Comparison of ENCODE assay signal across 21 cellular contexts in the genomic region with DNA sequence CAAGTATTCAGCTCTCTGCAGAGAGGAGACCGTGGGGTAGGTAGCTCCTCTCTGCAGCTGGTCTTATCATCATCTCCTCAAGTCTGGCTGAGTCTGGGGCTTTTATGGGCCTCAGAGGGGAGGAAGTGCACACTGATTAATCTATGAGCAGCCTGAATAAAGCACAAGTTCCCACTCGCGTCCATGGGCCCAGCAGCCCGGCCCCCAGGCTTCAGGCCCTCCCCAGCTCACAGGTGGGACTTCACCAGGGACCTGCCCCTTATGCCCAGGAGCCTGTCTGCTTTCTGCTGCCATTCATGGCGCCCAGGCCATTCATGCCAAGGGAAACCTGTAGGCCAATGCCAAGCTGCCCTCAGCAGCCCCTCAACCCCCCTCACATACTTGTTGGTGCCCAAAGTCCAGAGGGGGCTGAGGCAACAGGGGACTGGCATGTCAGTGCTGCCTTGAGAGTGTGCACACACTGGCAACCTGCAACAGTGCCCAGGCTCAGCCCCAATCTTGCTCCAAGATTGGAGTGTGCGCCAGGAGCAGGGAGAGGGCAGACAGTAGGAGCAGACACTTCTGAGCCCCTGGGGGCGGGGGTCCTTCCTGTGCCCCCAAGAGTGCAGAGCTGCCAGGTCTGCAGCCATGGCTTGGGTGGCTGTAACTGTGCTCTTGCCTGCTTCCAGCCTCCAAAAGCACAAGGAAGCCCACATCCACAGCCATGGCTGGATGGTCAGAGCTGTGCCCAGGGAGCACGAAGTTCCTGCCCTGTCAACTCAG.
"Had no signal": no experiment of that assay in that cellular context is flagged by ENCODE, and none has a peak within 500 bp of the region (broad histone marks: within the 10 kb centered on the region; RNA-seq: fewer than 3 reads in every experiment).

No MANE protein-coding gene starts in this region.

- H3K4me3 Mint-ChIP-seq: activated CD4-positive, alpha-beta T cell treated with anti-CD3 and anti-CD28 coated beads, Interleukin-2, amount 10 ng/mL, durations not matched to agents 24 days and 14 days; activated CD8-positive, alpha-beta T cell treated with anti-CD3 and anti-CD28 coated beads, Interleukin-2, amount 10 ng/mL, durations not matched to agents 7 days and 5 days; activated T-cell treated with anti-CD3 and anti-CD28 coated beads, Interleukin-2, amount 50 U/mL, for 24 hours; central memory CD8-positive, alpha-beta T cell had no signal

- H3K27ac ChIP-seq: brain microvascular endothelial cell, colonic mucosa, right atrium auricular region, skin epidermis, thoracic aorta had no signal

- H3K27ac Mint-ChIP-seq: activated CD4-positive, alpha-beta T cell treated with anti-CD3 and anti-CD28 coated beads, Interleukin-2, amount 10 ng/mL, durations not matched to agents 24 days and 14 days; activated CD8-positive, alpha-beta T cell treated with anti-CD3 and anti-CD28 coated beads, Interleukin-2, amount 10 ng/mL, durations not matched to agents 7 days and 5 days; activated T-cell treated with anti-CD3 and anti-CD28 coated beads, Interleukin-2, amount 50 U/mL, for 24 hours; activated T-helper 2 cell treated with anti-CD3 and anti-CD28 coated beads, Interferon-gamma antibody, Interleukin-2, Interleukin-4, amounts not matched to agents 10 μg/mL and 5 μg/mL and 100 μg/mL, durations not matched to agents 14 hours and 24 hours and 36 hours; progenitor cell of endocrine pancreas had no signal

- H3K27me3 ChIP-seq: brain microvascular endothelial cell, colonic mucosa, right atrium auricular region had no signal

- H3K4me3 ChIP-seq: colonic mucosa, right atrium auricular region, skin epidermis, thoracic aorta had no signal

- H3K4me1 Mint-ChIP-seq: activated CD4-positive, alpha-beta T cell treated with anti-CD3 and anti-CD28 coated beads, Interleukin-2, amount 10 ng/mL, durations not matched to agents 24 days and 14 days; central memory CD8-positive, alpha-beta T cell had no signal

- ATAC-seq: activated CD8-positive, alpha-beta T cell treated with anti-CD3 and anti-CD28 coated beads, Interleukin-2, amount 10 ng/mL, durations not matched to agents 7 days and 5 days; left lobe of liver had no signal

- H3K36me3 ChIP-seq: brain microvascular endothelial cell, colonic mucosa, right atrium auricular region, thoracic aorta had no signal

- H3K9me3 ChIP-seq: colonic mucosa, thoracic aorta had no signal

- H3K4me1 ChIP-seq: colonic mucosa, right atrium auricular region had no signal

- H3K27me3 Mint-ChIP-seq: activated CD4-positive, alpha-beta T cell treated with anti-CD3 and anti-CD28 coated beads, Interleukin-2, amount 10 ng/mL, durations not matched to agents 24 days and 14 days; activated T-cell treated with anti-CD3 and anti-CD28 coated beads, Interleukin-2, amount 50 U/mL, for 24 hours; central memory CD8-positive, alpha-beta T cell; progenitor cell of endocrine pancreas had no signal

- H3K9me3 Mint-ChIP-seq: activated CD4-positive, alpha-beta T cell treated with anti-CD3 and anti-CD28 coated beads, Interleukin-2, amount 10 ng/mL, durations not matched to agents 24 days and 14 days; activated T-helper 2 cell treated with anti-CD3 and anti-CD28 coated beads, Interferon-gamma antibody, Interleukin-2, Interleukin-4, amounts not matched to agents 10 μg/mL and 5 μg/mL and 100 μg/mL, durations not matched to agents 14 hours and 24 hours and 36 hours had no signal

- DNase-seq: activated CD4-positive, alpha-beta T cell treated with anti-CD3 and anti-CD28 coated beads, Interleukin-2, amount 10 ng/mL, durations not matched to agents 24 days and 14 days; activated CD8-positive, alpha-beta T cell treated with anti-CD3 and anti-CD28 coated beads, Interleukin-2, amount 10 ng/mL, durations not matched to agents 7 days and 5 days; activated naive CD4-positive, alpha-beta T cell treated with Interleukin-2 at 50 U/mL for 16 hours; activated T-cell treated with anti-CD3 and anti-CD28 coated beads, Interleukin-2, amount 50 U/mL, for 24 hours; brain microvascular endothelial cell; colonic mucosa; erythroblast; foreskin melanocyte; glutamatergic neuron; hippocampal formation; mammary epithelial cell; stimulated activated CD4-positive, alpha-beta T cell treated with anti-CD3 and anti-CD28 coated beads, Interleukin-15, amount 100 ng/mL, for 24 hours; stimulated activated CD4-positive, alpha-beta T cell treated with anti-CD3 and anti-CD28 coated beads, Interleukin-2, amount 100 ng/mL, for 48 hours; T1000 had no signal
